ENCODE assay signal across 30 cellular contexts in genomic region chr22:41573677-41574264, GRCh38. TPM values are rescaled to one million over a fixed set of nuclear protein-coding genes. Genes with fewer than 3 reads are reported as not detected.
"Had no signal": no experiment of that assay in that cellular context is flagged by ENCODE, and none has a peak within 500 bp of the region (broad histone marks: within the 10 kb centered on the region; RNA-seq: fewer than 3 reads in every experiment).

No MANE protein-coding gene starts in this region.

- H3K36me3 ChIP-seq: ovary had no signal

- H3K27me3 ChIP-seq: ascending aorta, foreskin keratinocyte, heart right ventricle, left lung, neutrophil, ovary had no signal

- FAIRE-seq: endothelial cell of umbilical vein, TTC549 had no signal

- DNase-seq: activated CD4-positive, alpha-beta T cell treated with anti-CD3 and anti-CD28 coated beads for 4 hours; activated CD4-positive, alpha-beta T cell treated with anti-CD3 and anti-CD28 coated beads, Interleukin-2, amount 50 U/mL, for 4 hours; activated CD8-positive, alpha-beta memory T cell treated with anti-CD3 and anti-CD28 coated beads for 24 hours; activated effector memory CD4-positive, alpha-beta T cell treated with anti-CD3 and anti-CD28 coated beads, Interleukin-2, amount 50 U/mL, for 16 hours; activated naive CD4-positive, alpha-beta T cell treated with anti-CD3 and anti-CD28 coated beads for 36 hours; activated naive CD8-positive, alpha-beta T cell treated with anti-CD3 and anti-CD28 coated beads for 36 hours; activated T-cell treated with anti-CD3 and anti-CD28 coated beads, Interleukin-2, amount 50 U/mL, for 1 hour; caudate nucleus; cortex of kidney; effector memory CD8-positive, alpha-beta T cell; foreskin keratinocyte; heart right ventricle; kidney glomerular epithelial cell; left lung; stimulated activated CD4-positive, alpha-beta T cell treated with anti-CD3 and anti-CD28 coated beads, Interleukin-12 subunit alpha, Interleukin-12 subunit beta, amount 100 ng/mL, for 4 hours; stimulated activated CD4-positive, alpha-beta T cell treated with anti-CD3 and anti-CD28 coated beads, Interleukin-4, amount 100 ng/mL, for 24 hours; SW 1271; T-helper 9 cell had no signal

- H3K27ac ChIP-seq: foreskin keratinocyte, left lung, neutrophil, VCaP had no signal

- ATAC-seq: effector memory CD8-positive, alpha-beta T cell; esophagus mucosa; foreskin keratinocyte; heart right ventricle; stimulated activated effector memory CD8-positive, alpha-beta T cell treated with anti-CD3 and anti-CD28 coated beads, Interleukin-12 subunit alpha, Interleukin-12 subunit beta, amount 100 ng/mL, for 72 hours had no signal

- H3K9me3 ChIP-seq: ascending aorta, heart right ventricle, left lung, neutrophil, ovary, thoracic aorta had no signal

- H3K4me1 ChIP-seq: foreskin keratinocyte, left lung had no signal

- H3K4me3 ChIP-seq: ascending aorta, heart right ventricle, left lung, lung, ovary, skin epidermis, thoracic aorta had no signal

RNA-seq across cellular contexts. Expression of gene CSDC2, which starts 13.0 kb away (rescaled TPM):
- total RNA-seq: activated naive CD4-positive, alpha-beta T cell treated with anti-CD3 and anti-CD28 coated beads for 36 hours; activated naive CD8-positive, alpha-beta T cell treated with anti-CD3 and anti-CD28 coated beads for 36 hours; activated T-helper 1 cell treated with anti-CD3 and anti-CD28 coated beads, Interleukin-12 subunit alpha, Interleukin-12 subunit beta, Interleukin-2, Interleukin-4 antibody, amounts not matched to agents 30 ng/mL and 10 ng/mL and 1 ng/mL, durations not matched to agents 14 hours and 24 hours and 36 hours; endothelial cell of umbilical vein; foreskin keratinocyte had no signal
- polyA plus RNA-seq: endothelial cell of umbilical vein, foreskin keratinocyte had no signal
